20 cellular contexts compared by ENCODE assay signal in the genomic region with DNA sequence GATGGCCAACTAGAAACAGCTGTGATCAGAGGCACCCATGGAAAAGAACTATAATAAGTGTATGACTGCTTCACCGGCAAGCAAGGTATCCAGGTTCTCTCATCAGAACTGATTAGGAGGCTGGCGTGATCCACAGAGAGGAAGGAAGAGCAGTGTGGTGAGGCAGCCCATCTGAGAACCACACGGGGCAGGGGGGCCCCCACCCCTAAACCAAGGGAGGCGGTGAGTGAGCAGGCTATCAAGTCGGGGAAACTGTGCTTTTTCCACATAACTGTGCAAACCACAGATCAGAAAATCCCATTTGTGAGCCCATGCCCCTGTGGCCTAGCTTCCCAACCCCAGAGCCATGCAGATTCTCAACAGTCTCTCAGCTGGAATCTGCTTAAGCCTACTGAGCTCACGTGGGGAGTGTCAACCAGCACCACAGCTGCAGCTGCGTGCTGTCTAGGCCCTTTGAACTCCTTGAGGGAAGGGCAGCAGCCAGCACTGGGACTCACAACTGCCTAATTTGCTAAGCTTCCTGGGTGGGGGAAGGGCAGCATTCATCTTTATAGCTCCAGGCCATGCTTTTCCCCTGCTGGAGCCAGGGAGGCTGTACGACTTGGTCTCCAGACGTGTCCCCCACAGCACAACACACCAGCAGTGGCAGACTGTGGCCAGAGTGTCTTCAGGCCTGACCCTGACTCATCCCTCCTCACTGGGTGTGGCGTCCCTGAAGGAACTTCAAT.
DNase-seq lines count a peak whose midpoint lies in the region; ATAC-seq, FAIRE-seq and TF ChIP-seq lines count a peak whose summit lies in the region.
"Had no signal": no experiment of that assay in that cellular context is flagged by ENCODE, and none has a peak within 500 bp of the region (broad histone marks: within the 10 kb centered on the region; RNA-seq: fewer than 3 reads in every experiment).

No MANE protein-coding gene starts in this region.

- ATAC-seq in stimulated activated naive CD8-positive, alpha-beta T cell treated with anti-CD3 and anti-CD28 coated beads, Interleukin-15, Interleukin-2, amounts not matched to agents 100 U/mL and 50 U/mL, for 24 hours = no peak
- ATAC-seq: effector memory CD8-positive, alpha-beta T cell; naive thymus-derived CD8-positive, alpha-beta T cell had no signal

- no peak for FAIRE-seq in urothelium cell line (lab: Jason Lieb, UNC)

- H4K20me1 ChIP-seq in neural progenitor cell (ENCODE audit: low read depth) = no peaks in the 10 kb centered on the region

- DNase-seq in EH (ENCODE audit: low read depth) (peak; percentile 64), LHCN-M2 (ENCODE audit: low read depth) (peak; percentile 60), ecto neural progenitor cell (ENCODE audit: low spot score) (peak; percentile 77), neural progenitor cell (ENCODE audit: low spot score) (peak; percentile 54), urothelium cell line (ENCODE audit: low spot score) (no peak), GOT3 (lab: John Stamatoyannopoulos, UW) (no peak)
- DNase-seq in stimulated activated naive CD8-positive, alpha-beta T cell treated with anti-CD3 and anti-CD28 coated beads, Interleukin-15, Interleukin-2, amounts not matched to agents 100 U/mL and 50 U/mL, for 24 hours = no peak
- no peak for DNase-seq in activated naive CD4-positive, alpha-beta T cell treated with anti-CD3 and anti-CD28 coated beads, Interleukin-2, amount 10 ng/mL, durations not matched to agents 7 days and 5 days
- DNase-seq: activated CD8-positive, alpha-beta memory T cell treated with anti-CD3 and anti-CD28 coated beads for 24 hours; activated gamma-delta T cell; brain microvascular endothelial cell; CD4-positive, CD25-positive, alpha-beta regulatory T cell; effector memory CD8-positive, alpha-beta T cell; HCEC 1CT; kidney glomerular epithelial cell; NCI-H1694 treated with DMSO at 0.1 percent for 48 hours; NCI-H526; Right ventricle myocardium superior had no signal

- no peak overlapping the region for H3K4me3 ChIP-seq in neural progenitor cell

- H3K9ac ChIP-seq in neural progenitor cell = no peak overlapping the region

- CTCF ChIA-PET in activated naive CD4-positive, alpha-beta T cell treated with anti-CD3 and anti-CD28 coated beads, Interleukin-2, amount 10 ng/mL, durations not matched to agents 7 days and 5 days (lab: Charles Lee) = no interaction called here

- no peak overlapping the region for H3K27ac ChIP-seq in neural progenitor cell
- H3K27ac ChIP-seq: brain microvascular endothelial cell had no signal

- H3K9me3 Mint-ChIP-seq in neural progenitor cell = peaks cover 3% of the 10 kb centered on the region
- H3K9me3 Mint-ChIP-seq in activated naive CD4-positive, alpha-beta T cell treated with anti-CD3 and anti-CD28 coated beads, Interleukin-2, amount 10 ng/mL, durations not matched to agents 7 days and 5 days = no peaks in the 10 kb centered on the region
- H3K9me3 Mint-ChIP-seq: effector memory CD8-positive, alpha-beta T cell; naive thymus-derived CD8-positive, alpha-beta T cell had no signal

- peak overlapping the region; percentile 86 for H3K27ac Mint-ChIP-seq in neural progenitor cell
- no peak overlapping the region for H3K27ac Mint-ChIP-seq in activated naive CD4-positive, alpha-beta T cell treated with anti-CD3 and anti-CD28 coated beads, Interleukin-2, amount 10 ng/mL, durations not matched to agents 7 days and 5 days
- H3K27ac Mint-ChIP-seq: effector memory CD8-positive, alpha-beta T cell; stimulated activated naive CD8-positive, alpha-beta T cell treated with anti-CD3 and anti-CD28 coated beads, Interleukin-15, Interleukin-2, amounts not matched to agents 100 ng/mL and 50 ng/mL, for 24 hours had no signal

- TF ChIP-seq CTCF in neural progenitor cell (IDR thresholded peaks at IDR 0.05) = no peak

- H3K9me3 ChIP-seq in neural progenitor cell (ENCODE audit: low read depth) = no peaks in the 10 kb centered on the region

- H3K4me1 ChIP-seq in neural progenitor cell = peaks cover 10% of the 10 kb centered on the region

- H3K27me3 Mint-ChIP-seq in neural progenitor cell (ENCODE audit: insufficient read depth, low read depth) = no peaks in the 10 kb centered on the region
- H3K27me3 Mint-ChIP-seq in activated naive CD4-positive, alpha-beta T cell treated with anti-CD3 and anti-CD28 coated beads, Interleukin-2, amount 10 ng/mL, durations not matched to agents 7 days and 5 days = no peaks in the 10 kb centered on the region
- H3K27me3 Mint-ChIP-seq: CD4-positive, CD25-positive, alpha-beta regulatory T cell; stimulated activated naive CD8-positive, alpha-beta T cell treated with anti-CD3 and anti-CD28 coated beads, Interleukin-15, Interleukin-2, amounts not matched to agents 100 ng/mL and 50 ng/mL, for 24 hours had no signal

- H3K36me3 ChIP-seq in neural progenitor cell = no peaks in the 10 kb centered on the region
- H3K36me3 ChIP-seq: brain microvascular endothelial cell had no signal

- no peaks in the 10 kb centered on the region for H3K79me2 ChIP-seq in neural progenitor cell (ENCODE audit: low read depth)

- no peaks in the 10 kb centered on the region for H3F3A ChIP-seq in neural progenitor cell (ENCODE audit: low read depth)

- H2AFZ ChIP-seq in neural progenitor cell (replicated peaks) = peak overlapping the region; percentile 45

- H3K4me3 Mint-ChIP-seq in neural progenitor cell = no peak overlapping the region
- H3K4me3 Mint-ChIP-seq in activated naive CD4-positive, alpha-beta T cell treated with anti-CD3 and anti-CD28 coated beads, Interleukin-2, amount 10 ng/mL, durations not matched to agents 7 days and 5 days = no peak overlapping the region
- H3K4me3 Mint-ChIP-seq: CD4-positive, CD25-positive, alpha-beta regulatory T cell; effector memory CD8-positive, alpha-beta T cell; naive thymus-derived CD8-positive, alpha-beta T cell; stimulated activated naive CD8-positive, alpha-beta T cell treated with anti-CD3 and anti-CD28 coated beads, Interleukin-15, Interleukin-2, amounts not matched to agents 100 ng/mL and 50 ng/mL, for 24 hours had no signal

- H3K36me3 Mint-ChIP-seq in neural progenitor cell = no peaks in the 10 kb centered on the region
- H3K36me3 Mint-ChIP-seq in activated naive CD4-positive, alpha-beta T cell treated with anti-CD3 and anti-CD28 coated beads, Interleukin-2, amount 10 ng/mL, durations not matched to agents 7 days and 5 days = no peaks in the 10 kb centered on the region
- H3K36me3 Mint-ChIP-seq: CD4-positive, CD25-positive, alpha-beta regulatory T cell; naive thymus-derived CD8-positive, alpha-beta T cell had no signal

- peaks cover 4% of the 10 kb centered on the region for H3K4me1 Mint-ChIP-seq in neural progenitor cell
- H3K4me1 Mint-ChIP-seq in activated naive CD4-positive, alpha-beta T cell treated with anti-CD3 and anti-CD28 coated beads, Interleukin-2, amount 10 ng/mL, durations not matched to agents 7 days and 5 days = no peaks in the 10 kb centered on the region

- no peak overlapping the region for H3K4me2 ChIP-seq in neural progenitor cell

- H3K27me3 ChIP-seq in neural progenitor cell = no peaks in the 10 kb centered on the region
- H3K27me3 ChIP-seq: brain microvascular endothelial cell had no signal

Comparison
In these comparisons a context has a peak if more than half of its experiments do, and no peak if none do; other contexts are left out.
1. DNase-seq: peak in EH (single experiment), LHCN-M2 (single experiment), ecto neural progenitor cell (single experiment) and neural progenitor cell (single experiment); none in urothelium cell line (single experiment), stimulated activated naive CD8-positive, alpha-beta T cell treated with anti-CD3 and anti-CD28 coated beads, Interleukin-15, Interleukin-2, amounts not matched to agents 100 U/mL and 50 U/mL, for 24 hours (single experiment), GOT3 (single experiment) and activated naive CD4-positive, alpha-beta T cell treated with anti-CD3 and anti-CD28 coated beads, Interleukin-2, amount 10 ng/mL, durations not matched to agents 7 days and 5 days (single experiment).